ENCODE assay signal across 22 cellular contexts in the genomic region with DNA sequence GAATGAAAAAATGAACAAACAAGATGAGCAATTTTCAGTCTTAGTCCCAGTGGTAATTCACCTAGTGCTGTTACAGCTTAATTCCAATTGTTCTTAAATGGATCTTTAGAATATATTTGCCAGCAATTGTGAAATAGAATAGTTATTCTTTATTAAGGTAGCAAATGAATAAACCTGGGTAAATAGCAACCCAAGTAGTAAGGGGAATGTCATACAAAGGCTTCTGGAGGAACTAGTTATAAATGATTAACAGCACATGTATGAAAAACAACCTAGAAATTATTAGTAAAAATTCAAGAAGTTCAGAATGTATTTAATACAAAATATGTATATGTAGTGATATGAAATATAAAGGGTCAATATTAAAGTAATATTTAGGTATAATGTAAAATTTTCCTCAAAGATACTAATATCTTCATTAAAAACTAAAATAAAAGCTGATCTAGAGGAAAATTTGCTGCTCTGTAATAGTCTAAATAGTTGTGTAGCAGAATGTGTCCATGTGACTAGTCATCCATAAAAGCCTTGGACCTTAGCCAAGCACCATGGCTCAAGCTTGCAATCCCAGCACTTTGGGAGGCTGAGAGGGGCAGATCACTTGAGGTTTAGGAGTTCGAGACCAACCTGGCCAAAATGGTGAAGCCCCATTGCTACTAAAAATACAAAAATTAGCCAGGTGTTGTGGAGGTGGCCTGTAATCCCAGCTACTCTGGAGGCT.
DNase-seq lines count a peak whose midpoint lies in the region; ATAC-seq, FAIRE-seq and TF ChIP-seq lines count a peak whose summit lies in the region.
"Had no signal": no experiment of that assay in that cellular context is flagged by ENCODE, and none has a peak within 500 bp of the region (broad histone marks: within the 10 kb centered on the region; RNA-seq: fewer than 3 reads in every experiment).

No MANE protein-coding gene starts in this region.

- H3F3A ChIP-seq in SU-DHL-6 (ENCODE audit: insufficient read depth): no peaks in the 10 kb centered on the region

- no peak overlapping the region for H3K4me3 ChIP-seq in SU-DHL-6 (ENCODE audit: insufficient read depth, low read length, poor library complexity, severe bottlenecking)
- H3K4me3 ChIP-seq in kidney epithelial cell (ENCODE audit: low read depth, low read length): no peak overlapping the region
- H3K4me3 ChIP-seq: BLaER1 treated with 17β-estradiol and CSF1 and Interleukin-3, amounts not matched to agents 10 nM and 100 nM; MG63 had no signal

- H3K27ac ChIP-seq in SU-DHL-6 (ENCODE audit: low read depth, low read length): no peak overlapping the region
- H3K27ac ChIP-seq: 22Rv1; BLaER1 treated with 17β-estradiol and CSF1 and Interleukin-3, amounts not matched to agents 10 nM and 100 nM had no signal

- H3K79me2 ChIP-seq in SU-DHL-6 (ENCODE audit: insufficient read depth, low read length): no peaks in the 10 kb centered on the region

- H4K20me1 ChIP-seq in SU-DHL-6 (ENCODE audit: low read depth, low read length): no peaks in the 10 kb centered on the region
- H4K20me1 ChIP-seq: BLaER1 treated with 17β-estradiol and CSF1 and Interleukin-3, amounts not matched to agents 10 nM and 100 nM had no signal

- DNase-seq in DMS 273 (lab: John Stamatoyannopoulos, UW; ENCODE audit: unreplicated experiment): peak; percentile 2
- no peak for DNase-seq in DMS 273 treated with DMSO at 0.1 percent for 48 hours (lab: John Stamatoyannopoulos, UW)
- peak; percentile 29 for DNase-seq in kidney epithelial cell (ENCODE audit: low read depth)
- no peak for DNase-seq in urothelium cell line (ENCODE audit: low spot score)
- no peak for DNase-seq in activated T-cell treated with anti-CD3 and anti-CD28 coated beads, Interleukin-2, amount 50 U/mL, for 1 hour
- DNase-seq in HPDE6-E6E7 (ENCODE audit: extremely low spot score): no peak
- DNase-seq in omental fat pad (ENCODE audit: low spot score): no peak
- DNase-seq: Caco-2; CD4-positive, alpha-beta memory T cell; DMS53; GDM1; MG63; NCI-H1417 treated with DMSO at 0.1 percent for 48 hours; NCI-H187; NCI-H524 treated with DMSO at 0.1 percent for 48 hours; OCI-M1; Right ventricle myocardium superior had no signal

- peak overlapping the region; percentile 45 for H2AFZ ChIP-seq in SU-DHL-6 (ENCODE audit: low read depth, low read length, severe bottlenecking)

- H3K36me3 ChIP-seq in SU-DHL-6 (ENCODE audit: low read length): no peaks in the 10 kb centered on the region
- no peaks in the 10 kb centered on the region for H3K36me3 ChIP-seq in kidney epithelial cell (ENCODE audit: control insufficient read depth, insufficient read depth, low read length)
- H3K36me3 ChIP-seq: BLaER1 treated with 17β-estradiol and CSF1 and Interleukin-3, amounts not matched to agents 10 nM and 100 nM; MG63 had no signal

- H3K9me3 ChIP-seq in SU-DHL-6 (ENCODE audit: insufficient read depth, low read length): no peaks in the 10 kb centered on the region
- H3K9me3 ChIP-seq: Caco-2, MG63 had no signal

- no peak overlapping the region for H3K4me2 ChIP-seq in SU-DHL-6 (ENCODE audit: low read depth, low read length, poor library complexity, severe bottlenecking)
- H3K4me2 ChIP-seq: BLaER1 treated with 17β-estradiol and CSF1 and Interleukin-3, amounts not matched to agents 10 nM and 100 nM had no signal

- no peak for ATAC-seq in omental fat pad (ENCODE audit: low FRiP score)

- H3K9me2 ChIP-seq in SU-DHL-6 (replicated peaks; ENCODE audit: insufficient read depth, low read length): no peaks in the 10 kb centered on the region

- no peak for TF ChIP-seq CTCF in SU-DHL-6 (IDR thresholded peaks at IDR 0.05; ENCODE audit: insufficient read depth, low read length, poor library complexity, severe bottlenecking)
- TF ChIP-seq CTCF in kidney epithelial cell (IDR thresholded peaks at IDR 0.05; ENCODE audit: insufficient read depth, low read length, poor library complexity, severe bottlenecking): no peak
- no peak for TF ChIP-seq CTCF in omental fat pad (IDR thresholded peaks at IDR 0.05)

- no peak overlapping the region for H3K9ac ChIP-seq in SU-DHL-6 (ENCODE audit: low read length)
- H3K9ac ChIP-seq: BLaER1 treated with 17β-estradiol and CSF1 and Interleukin-3, amounts not matched to agents 10 nM and 100 nM had no signal

- no peak for FAIRE-seq in urothelium cell line (lab: Jason Lieb, UNC)
- FAIRE-seq: GM19239, H54 had no signal

- no peaks in the 10 kb centered on the region for H3K27me3 ChIP-seq in SU-DHL-6 (ENCODE audit: low read length)
- no peaks in the 10 kb centered on the region for H3K27me3 ChIP-seq in kidney epithelial cell (ENCODE audit: control insufficient read depth, insufficient read depth, low read length)
- H3K27me3 ChIP-seq: BLaER1 treated with 17β-estradiol and CSF1 and Interleukin-3, amounts not matched to agents 10 nM and 100 nM; MG63 had no signal

Comparison
In these comparisons a context has a peak if more than half of its experiments do, and no peak if none do; other contexts are left out.
1. DNase-seq: peak in DMS 273 (single experiment) and kidney epithelial cell (single experiment); none in DMS 273 treated with DMSO at 0.1 percent for 48 hours (single experiment), urothelium cell line (single experiment), activated T-cell treated with anti-CD3 and anti-CD28 coated beads, Interleukin-2, amount 50 U/mL, for 1 hour (single experiment), HPDE6-E6E7 (single experiment) and omental fat pad (single experiment).